ENCODE assay signal across 9 cellular contexts in the genomic region with DNA sequence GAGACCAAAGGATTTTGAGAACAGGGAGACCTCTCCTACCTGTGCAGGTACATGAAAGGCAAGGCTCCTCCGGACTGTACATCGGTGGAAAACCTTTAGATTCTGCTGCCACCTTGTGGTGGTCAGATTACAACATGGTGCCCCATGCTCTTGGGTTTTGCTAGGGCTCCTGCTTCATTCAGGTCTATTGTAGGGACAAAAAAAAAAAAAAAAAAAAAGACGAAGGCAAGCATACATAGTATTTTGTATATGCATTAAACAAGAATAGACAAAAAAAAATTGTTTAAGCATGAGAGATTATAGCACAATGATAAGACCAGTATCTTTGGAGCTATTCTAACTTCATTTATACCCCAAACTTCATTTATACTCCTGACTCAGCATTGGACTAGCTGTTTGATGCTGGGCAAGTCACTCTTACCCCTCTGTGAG. TPM values are rescaled to one million over a fixed set of nuclear protein-coding genes. Genes with fewer than 3 reads are reported as not detected.
DNase-seq lines count a peak whose midpoint lies in the region; TF ChIP-seq lines count a peak whose summit lies in the region.
"Had no signal": no experiment of that assay in that cellular context is flagged by ENCODE, and none has a peak within 500 bp of the region (broad histone marks: within the 10 kb centered on the region; RNA-seq: fewer than 3 reads in every experiment).

No MANE protein-coding gene starts in this region.

- H3K36me3 ChIP-seq in Peyer's patch (no peaks in the 10 kb centered on the region), parathyroid adenoma (ENCODE audit: control insufficient read depth, insufficient read depth, low read length) (no peaks in the 10 kb centered on the region), uterus (no peaks in the 10 kb centered on the region)

- DNase-seq in CD14-positive monocyte (ENCODE audit: low spot score) (no peak), GM19240 (ENCODE audit: insufficient read length, low spot score) (peak; percentile 60), HUDEP-2 (lab: John Stamatoyannopoulos, UW; ENCODE audit: unreplicated experiment in 76 of 76) (peak in 48 of 76 experiments; percentile 1 to 65 (median 23)), Peyer's patch (peak in 2 of 3 donors; percentile 35 to 87), activated T-helper 1 cell treated with Interleukin-2 at 50 U/mL for 16 hours (ENCODE audit: low read depth) (peak; percentile 33), fibroblast of villous mesenchyme (ENCODE audit: low read depth) (peak; percentile 68), uterus (peak; percentile 31 to 32)

- H3K27me3 Mint-ChIP-seq in CD14-positive monocyte (ENCODE audit: low read depth in 3 of 3): peaks cover 20 to 37% (median 26%) of the 10 kb centered on the region in 3 donors

- no peaks in the 10 kb centered on the region for H3K79me2 ChIP-seq in parathyroid adenoma

- no peak overlapping the region for H3K4me2 ChIP-seq in parathyroid adenoma (ENCODE audit: low read length)

- peaks cover 15% of the 10 kb centered on the region for H3K4me1 Mint-ChIP-seq in CD14-positive monocyte

- H2AFZ ChIP-seq in parathyroid adenoma: no peak overlapping the region

- H3K4me1 ChIP-seq in Peyer's patch (peaks cover 0 to 10% (median 3%) of the 10 kb centered on the region in 4 donors), parathyroid adenoma (no peaks in the 10 kb centered on the region), uterus (peaks cover 0 to 3% of the 10 kb centered on the region in 2 donors)

- no peaks in the 10 kb centered on the region for H3K36me3 Mint-ChIP-seq in CD14-positive monocyte
- H3K36me3 Mint-ChIP-seq: IgD-negative memory B cell had no signal

- H3K27me3 ChIP-seq in Peyer's patch (no peaks in the 10 kb centered on the region), parathyroid adenoma (ENCODE audit: control insufficient read depth, insufficient read depth, low read length) (peaks cover 6% of the 10 kb centered on the region), uterus (peaks cover 0 to 19% of the 10 kb centered on the region in 2 donors)

- no peak overlapping the region for H3K27ac Mint-ChIP-seq in CD14-positive monocyte
- H3K27ac Mint-ChIP-seq: IgD-negative memory B cell had no signal

- TF ChIP-seq CTCF in CD14-positive monocyte (IDR thresholded peaks at IDR 0.05): peak; percentile 72
- TF ChIP-seq CTCF in Peyer's patch (IDR thresholded peaks at IDR 0.05): peak in 5 of 6 experiments; percentile 15 to 74 (median 66)
- peak; percentile 72 for TF ChIP-seq CTCF in fibroblast of villous mesenchyme (IDR thresholded peaks at IDR 0.05; ENCODE audit: insufficient read depth, low read depth, low read length)
- TF ChIP-seq CTCF in parathyroid adenoma (IDR thresholded peaks at IDR 0.05): peak; percentile 66
- peak; percentile 36 to 46 (median 44) for TF ChIP-seq CTCF in uterus (IDR thresholded peaks at IDR 0.05)

- no peak overlapping the region for H3K9ac ChIP-seq in parathyroid adenoma

- H3K9me3 Mint-ChIP-seq in CD14-positive monocyte: peaks cover 0 to 3% (median 0%) of the 10 kb centered on the region in 7 donors
- H3K9me3 Mint-ChIP-seq: IgD-negative memory B cell had no signal

- H3K4me3 Mint-ChIP-seq in CD14-positive monocyte: no peak overlapping the region

- H3K9me3 ChIP-seq in Peyer's patch: no peaks in the 10 kb centered on the region
- no peaks in the 10 kb centered on the region for H3K9me3 ChIP-seq in parathyroid adenoma (ENCODE audit: control insufficient read depth, low read length)
- no peaks in the 10 kb centered on the region for H3K9me3 ChIP-seq in uterus

- TF ChIP-seq POLR2A in Peyer's patch (IDR thresholded peaks at IDR 0.05): no peak
- no peak for TF ChIP-seq POLR2A in uterus (IDR thresholded peaks at IDR 0.05)

- intact Hi-C loops in CD14-positive monocyte (cut with micrococcal nuclease): loop anchor here in 1 of 2 donors (5.0 kb wide), 1 partner anchor 88 kb away; no protein-coding TSS in a partner anchor
- intact Hi-C loops in uterus (cut with DNase I; ENCODE audit: low total_unique reads): loop anchor here (5.0 kb wide), 1 partner anchor 88 kb away; no protein-coding TSS in a partner anchor

- H3K4me3 ChIP-seq in Peyer's patch: no peak overlapping the region
- no peak overlapping the region for H3K4me3 ChIP-seq in fibroblast of villous mesenchyme (ENCODE audit: low read depth, low read length)
- H3K4me3 ChIP-seq in parathyroid adenoma (ENCODE audit: low read depth, low read length): no peak overlapping the region
- no peak overlapping the region for H3K4me3 ChIP-seq in uterus

- H3K27ac ChIP-seq in Peyer's patch (no peak overlapping the region), parathyroid adenoma (no peak overlapping the region), uterus (no peak overlapping the region)

RNA-seq across cellular contexts. Expression of a gene that starts 27.4 kb away (rescaled TPM):
- 10 to 100 TPM in 1 of 2 donors, 1 to 10 TPM in 1; 7.6 to 12.5 TPM for polyA plus RNA-seq in CD14-positive monocyte
- total RNA-seq in Peyer's patch (10 to 100 TPM; 28.1 to 66.0 (median 52.1) TPM), fibroblast of villous mesenchyme (17.7 and 22.0 TPM in 2 replicates), uterus (10 to 100 TPM in 3 of 4 donors, 1 to 10 TPM in 1; 4.5 to 33.8 (median 18.8) TPM)
- polyA plus RNA-seq: IgD-negative memory B cell had no signal

RNA-seq across cellular contexts. Expression of a gene that starts 34.0 kb away (rescaled TPM):
- polyA plus RNA-seq in CD14-positive monocyte: 1 to 10 TPM; 1.8 to 2.1 TPM
- 10 to 100 TPM; 54.9 to 93.7 (median 64.6) TPM for total RNA-seq in Peyer's patch
- total RNA-seq in fibroblast of villous mesenchyme: 27.4 and 40.2 TPM in 2 replicates
- total RNA-seq in uterus: 100 to 1,000 TPM in 1 of 4 donors, 10 to 100 TPM in 3; 14.1 to 107 (median 38.5) TPM

RNA-seq across cellular contexts. Expression of a gene that starts 57.5 kb away (rescaled TPM):
- not detected for polyA plus RNA-seq in CD14-positive monocyte
- total RNA-seq in Peyer's patch: 10 to 100 TPM in 1 of 4 donors, 1 to 10 TPM in 2, not detected in 1; 1.1 to 10.0 (median 3.4) TPM
- total RNA-seq in fibroblast of villous mesenchyme: not detected in 2 replicates
- under 1 TPM in 1 of 4 donors, not detected in 3; 0.21 TPM for total RNA-seq in uterus
- polyA plus RNA-seq: IgD-negative memory B cell had no signal
